ENCODE assay signal across 26 cellular contexts in genomic region chr6:161232467-161232866, GRCh38.
"Had no signal": no experiment of that assay in that cellular context is flagged by ENCODE, and none has a peak within 500 bp of the region (broad histone marks: within the 10 kb centered on the region; RNA-seq: fewer than 3 reads in every experiment).

No MANE protein-coding gene starts in this region.

- H3K27me3 ChIP-seq: breast epithelium, gastrocnemius medialis, thyroid gland had no signal

- DNase-seq: activated CD4-positive, alpha-beta memory T cell treated with anti-CD3 and anti-CD28 coated beads for 36 hours; activated CD4-positive, alpha-beta T cell treated with anti-CD3 and anti-CD28 coated beads, Interleukin-2, amount 10 ng/mL, durations not matched to agents 24 days and 14 days; activated CD4-positive, CD25-positive, alpha-beta regulatory T cell treated with anti-CD3 and anti-CD28 coated beads, Interleukin-2, amount 50 U/mL, for 72 hours; activated CD8-positive, alpha-beta memory T cell treated with anti-CD3 and anti-CD28 coated beads, Interleukin-2, amount 50 U/mL, for 48 hours; activated gamma-delta T cell treated with Interleukin-2 at 50 U/mL for 16 hours; activated naive CD4-positive, alpha-beta T cell treated with anti-CD3 and anti-CD28 coated beads, Interleukin-2, amount 50 U/mL, for 16 hours; activated naive CD8-positive, alpha-beta T cell treated with anti-CD3 and anti-CD28 coated beads, Interleukin-2, amount 50 U/mL, for 24 hours; activated T-cell treated with anti-CD3 and anti-CD28 coated beads, Interleukin-2, amount 50 U/mL, for 24 hours; amygdala; central memory CD4-positive, alpha-beta T cell; effector CD4-positive, alpha-beta T cell; gastrocnemius medialis; glutamatergic neuron; islet precursor cell; left cardiac atrium; left ventricle myocardium superior; posterior cingulate gyrus; right cardiac atrium; stimulated activated CD4-positive, alpha-beta T cell treated with anti-CD3 and anti-CD28 coated beads, Interleukin-12 subunit alpha, Interleukin-12 subunit beta, amount 100 ng/mL, for 4 hours; stimulated activated CD4-positive, alpha-beta T cell treated with anti-CD3 and anti-CD28 coated beads, Interleukin-4, amount 100 ng/mL, for 1 hour; stimulated activated naive CD8-positive, alpha-beta T cell treated with anti-CD3 and anti-CD28 coated beads, Interleukin-15, Interleukin-2, amounts not matched to agents 100 U/mL and 50 U/mL, for 24 hours; T-helper 9 cell; thyroid gland; WERI-Rb-1 had no signal

- H3K4me1 ChIP-seq: breast epithelium had no signal

- H3K4me3 Mint-ChIP-seq: activated CD4-positive, alpha-beta memory T cell treated with anti-CD3 and anti-CD28 coated beads for 36 hours; activated CD4-positive, alpha-beta T cell treated with anti-CD3 and anti-CD28 coated beads, Interleukin-2, amount 10 ng/mL, durations not matched to agents 24 days and 14 days; activated naive CD8-positive, alpha-beta T cell treated with anti-CD3 and anti-CD28 coated beads, Interleukin-2, amount 50 U/mL, for 24 hours; activated T-cell treated with anti-CD3 and anti-CD28 coated beads, Interleukin-2, amount 50 U/mL, for 24 hours; dendritic cell treated with granulocyte-macrophage colony-stimulating factor and Interleukin-4, amounts not matched to agents 40 ng/mL and 50 ng/mL, for 4 days had no signal

- H3K36me3 ChIP-seq: breast epithelium, gastrocnemius medialis, thyroid gland had no signal

- H3K27ac ChIP-seq: breast epithelium, gastrocnemius medialis, thyroid gland, WERI-Rb-1 had no signal

- H3K9me3 ChIP-seq: breast epithelium, gastrocnemius medialis, thyroid gland had no signal

- ATAC-seq: activated naive CD8-positive, alpha-beta T cell treated with anti-CD3 and anti-CD28 coated beads, Interleukin-2, amount 50 U/mL, for 24 hours; gastrocnemius medialis; left cardiac atrium; left ventricle myocardium superior; right cardiac atrium; stimulated activated naive CD8-positive, alpha-beta T cell treated with anti-CD3 and anti-CD28 coated beads, Interleukin-15, Interleukin-2, amounts not matched to agents 100 U/mL and 50 U/mL, for 24 hours had no signal

- H3K27ac Mint-ChIP-seq: activated CD4-positive, alpha-beta memory T cell treated with anti-CD3 and anti-CD28 coated beads for 36 hours; activated CD4-positive, alpha-beta T cell treated with anti-CD3 and anti-CD28 coated beads, Interleukin-2, amount 10 ng/mL, durations not matched to agents 24 days and 14 days; activated naive CD8-positive, alpha-beta T cell treated with anti-CD3 and anti-CD28 coated beads, Interleukin-2, amount 50 U/mL, for 24 hours; activated T-cell treated with anti-CD3 and anti-CD28 coated beads, Interleukin-2, amount 50 U/mL, for 24 hours had no signal

- H3K9me3 Mint-ChIP-seq: activated CD4-positive, alpha-beta memory T cell treated with anti-CD3 and anti-CD28 coated beads for 36 hours; activated CD4-positive, alpha-beta T cell treated with anti-CD3 and anti-CD28 coated beads, Interleukin-2, amount 10 ng/mL, durations not matched to agents 24 days and 14 days; activated naive CD8-positive, alpha-beta T cell treated with anti-CD3 and anti-CD28 coated beads, Interleukin-2, amount 50 U/mL, for 24 hours; activated T-cell treated with anti-CD3 and anti-CD28 coated beads, Interleukin-2, amount 50 U/mL, for 24 hours; dendritic cell treated with granulocyte-macrophage colony-stimulating factor and Interleukin-4, amounts not matched to agents 40 ng/mL and 50 ng/mL, for 4 days had no signal

- H3K27me3 Mint-ChIP-seq: activated CD4-positive, alpha-beta memory T cell treated with anti-CD3 and anti-CD28 coated beads for 36 hours; activated CD4-positive, alpha-beta T cell treated with anti-CD3 and anti-CD28 coated beads, Interleukin-2, amount 10 ng/mL, durations not matched to agents 24 days and 14 days; activated naive CD8-positive, alpha-beta T cell treated with anti-CD3 and anti-CD28 coated beads, Interleukin-2, amount 50 U/mL, for 24 hours; activated T-cell treated with anti-CD3 and anti-CD28 coated beads, Interleukin-2, amount 50 U/mL, for 24 hours; dendritic cell treated with granulocyte-macrophage colony-stimulating factor and Interleukin-4, amounts not matched to agents 40 ng/mL and 50 ng/mL, for 4 days had no signal

- H3K4me3 ChIP-seq: breast epithelium, gastrocnemius medialis, thyroid gland had no signal
